1 cellular context compared by ENCODE assay signal in genomic region chr20:17860306-17861197, GRCh38.
A peak's percentile ranks its signal among the peaks of the same experiment; 100 is the strongest.
TF ChIP-seq lines count a peak whose summit lies in the region.

No MANE protein-coding gene starts in this region.

TF ChIP-seq in HepG2, 621 proteins besides CTCF, POLR2A, EP300 and RAD21 (continued from another document and continues in another):
- TF ChIP-seq ZNF646 (CRISPR knock-in tag; IDR thresholded peaks at IDR 0.05) (no peak), SP1 (IDR thresholded peaks at IDR 0.05) (no peak), SP1 (CRISPR knock-in tag; IDR thresholded peaks at IDR 0.05) (no peak), ATF7 (IDR thresholded peaks at IDR 0.05) (no peak), ATF7 (CRISPR knock-in tag; IDR thresholded peaks at IDR 0.05) (no peak), GFI1 (CRISPR knock-in tag; IDR thresholded peaks at IDR 0.05; ENCODE audit: borderline replicate concordance) (no peak), MTA1 (CRISPR knock-in tag; IDR thresholded peaks at IDR 0.05; ENCODE audit: borderline replicate concordance) (no peak), IKZF4 (CRISPR knock-in tag; IDR thresholded peaks at IDR 0.05; ENCODE audit: borderline replicate concordance, low read depth, not compliant biosample characterization) (no peak), ZNF75D (CRISPR knock-in tag; IDR thresholded peaks at IDR 0.05; ENCODE audit: borderline replicate concordance) (no peak), ZNF790 (CRISPR knock-in tag; IDR thresholded peaks at IDR 0.05; ENCODE audit: borderline replicate concordance) (no peak), CSRNP1 (CRISPR knock-in tag; IDR thresholded peaks at IDR 0.05) (no peak), CENPX (CRISPR knock-in tag; IDR thresholded peaks at IDR 0.05) (no peak), GMEB1 (CRISPR knock-in tag; IDR thresholded peaks at IDR 0.05; ENCODE audit: borderline replicate concordance) (no peak), SALL2 (CRISPR knock-in tag; IDR thresholded peaks at IDR 0.05) (no peak), ZNF770 (CRISPR knock-in tag; IDR thresholded peaks at IDR 0.05) (no peak), HBP1 (CRISPR knock-in tag; IDR thresholded peaks at IDR 0.05; ENCODE audit: low read depth) (no peak), TGIF2 (CRISPR knock-in tag; IDR thresholded peaks at IDR 0.05) (no peak), IRX3 (CRISPR knock-in tag; IDR thresholded peaks at IDR 0.05; ENCODE audit: borderline replicate concordance, low read depth) (no peak), ZGPAT (CRISPR knock-in tag; IDR thresholded peaks at IDR 0.05) (0 out of 2 replicates have a peak, but pooled peaks have one; percentile 19), ZBTB3 (CRISPR knock-in tag; IDR thresholded peaks at IDR 0.05; ENCODE audit: borderline replicate concordance, low read depth) (no peak), NFYC (CRISPR knock-in tag; IDR thresholded peaks at IDR 0.05) (no peak), MZF1 (CRISPR knock-in tag; IDR thresholded peaks at IDR 0.05; ENCODE audit: borderline replicate concordance) (no peak), TOPORS (CRISPR knock-in tag; IDR thresholded peaks at IDR 0.05) (peak; percentile 20; the same call in 1 of the 2 replicates), ZBTB7A (CRISPR knock-in tag; IDR thresholded peaks at IDR 0.05) (no peak), HNRNPK (IDR thresholded peaks at IDR 0.05; ENCODE audit: low read depth, low read length, poor library complexity, severe bottlenecking) (peak; percentile 11), ZNF629 (CRISPR knock-in tag; conservative IDR thresholded peaks at IDR 0.05) (no peak), ZNF740 (CRISPR knock-in tag; IDR thresholded peaks at IDR 0.05) (no peak), MAX (IDR thresholded peaks at IDR 0.05) (no peak), ZNF687 (CRISPR knock-in tag; IDR thresholded peaks at IDR 0.05) (peak; percentile 70), TAF1 (CRISPR knock-in tag; IDR thresholded peaks at IDR 0.05) (no peak), PAXIP1 (CRISPR knock-in tag; conservative IDR thresholded peaks at IDR 0.05) (no peak), ZSCAN12 (CRISPR knock-in tag; IDR thresholded peaks at IDR 0.05) (no peak), BRCA1 (CRISPR knock-in tag; IDR thresholded peaks at IDR 0.05) (no peak), PRMT3 (CRISPR knock-in tag; IDR thresholded peaks at IDR 0.05; ENCODE audit: borderline replicate concordance, low read depth) (no peak), ZNF747 (CRISPR knock-in tag; IDR thresholded peaks at IDR 0.05; ENCODE audit: borderline replicate concordance) (no peak)
